ENCODE assay signal across 6 cellular contexts in the genomic region with DNA sequence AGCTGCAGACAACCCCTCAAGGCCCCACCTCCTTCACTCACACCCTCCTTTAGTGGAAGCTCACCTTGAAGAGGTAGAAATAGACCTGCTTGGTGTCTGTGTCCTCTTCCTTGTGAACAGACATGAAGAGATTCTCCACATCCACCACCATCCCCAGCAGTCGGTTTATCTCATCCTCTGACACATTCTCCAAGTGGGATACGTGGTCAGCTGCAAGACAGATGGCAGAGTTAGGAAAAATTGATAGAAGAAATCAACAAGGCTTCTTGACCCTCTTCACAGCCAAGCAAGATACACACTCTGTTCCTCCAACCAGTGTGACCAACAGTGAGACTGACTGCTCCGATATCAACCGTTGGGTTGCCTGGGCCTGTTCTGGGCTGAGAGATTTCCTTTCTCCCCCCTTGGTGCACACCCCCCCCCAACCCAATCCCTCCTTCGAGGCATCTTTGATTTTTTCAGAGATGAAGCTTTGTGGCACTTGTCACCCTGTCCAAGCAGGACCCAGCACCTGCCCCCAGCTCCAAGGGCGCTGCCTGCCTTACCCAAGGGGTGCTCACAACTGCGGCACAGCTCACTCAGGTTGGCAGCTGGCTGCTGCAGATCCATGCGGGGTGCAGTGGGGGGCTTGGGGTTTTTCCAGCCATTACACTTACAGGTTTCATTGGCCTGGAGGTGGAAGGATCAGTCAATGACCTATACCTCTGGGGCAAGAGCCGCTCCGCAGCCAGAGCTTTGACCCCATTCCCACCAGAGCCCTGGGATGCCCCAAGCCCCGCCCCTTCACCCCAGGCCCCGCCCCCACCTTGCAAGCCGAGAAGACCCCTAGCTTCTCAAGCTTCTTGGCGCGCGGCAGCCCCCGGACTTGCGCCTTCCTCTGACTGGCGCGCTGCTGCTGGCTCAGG. TPM values are rescaled to one million over a fixed set of nuclear protein-coding genes. Genes with fewer than 3 reads are reported as not detected.
DNase-seq lines count a peak whose midpoint lies in the region; ATAC-seq and TF ChIP-seq lines count a peak whose summit lies in the region.

No MANE protein-coding gene starts in this region.

- DNase-seq in stimulated activated CD4-positive, alpha-beta T cell treated with anti-CD3 and anti-CD28 coated beads, Interleukin-12 subunit alpha, Interleukin-12 subunit beta, amount 100 ng/mL, for 4 hours, result peak; percentile 45
- no peak for DNase-seq in stimulated activated CD4-positive, alpha-beta T cell treated with anti-CD3 and anti-CD28 coated beads, Interleukin-1b, Interleukin-23, amount 100 ng/mL, for 48 hours
- DNase-seq in coronary artery (ENCODE audit: low spot score) (no peak), psoas muscle (no peak), omental fat pad (ENCODE audit: low spot score) (no peak)

- intact Hi-C loops in psoas muscle (cut with DNase I), result no loop called here

- ATAC-seq in psoas muscle (peak; percentile 7 to 27 (median 16)), omental fat pad (ENCODE audit: low FRiP score) (no peak), GM18873 (IDR thresholded peaks at IDR 0.05; ENCODE audit: low FRiP score, unreplicated experiment) (no peak)

- peaks cover 0 to 45% of the 10 kb centered on the region in 2 donors for H3K36me3 ChIP-seq in psoas muscle (ENCODE audit: insufficient read depth in 1 of 2, low read depth in 1 of 2)

- H3K9me3 ChIP-seq in psoas muscle, result no peaks in the 10 kb centered on the region

- TF ChIP-seq CTCF in coronary artery (IDR thresholded peaks at IDR 0.05) (no peak), psoas muscle (IDR thresholded peaks at IDR 0.05) (no peak), omental fat pad (IDR thresholded peaks at IDR 0.05) (no peak)

- H3K4me3 ChIP-seq in coronary artery (peak overlapping the region; percentile 81), psoas muscle (peak overlapping the region; percentile 82)

- H3K27ac ChIP-seq in coronary artery (peak overlapping the region in 1 of 2 donors; percentile 37), psoas muscle (peak overlapping the region; percentile 79)

- H3K27me3 ChIP-seq in psoas muscle (ENCODE audit: insufficient read depth in 3 of 3, low read length in 2 of 3), result no peaks in the 10 kb centered on the region

- 13 to 27% (median 17%) methylated on average over 15 to 20 of the region's 20 CpGs for WGBS in psoas muscle, 3 donors

- peaks cover 22% of the 10 kb centered on the region for H3K4me1 ChIP-seq in psoas muscle

RNA-seq across cellular contexts. Expression of gene KAT2A, which starts 0.8 kb away (rescaled TPM):
- 10 to 100 TPM; 12.3 to 35.3 (median 20.0) TPM for total RNA-seq in psoas muscle
- polyA plus RNA-seq in psoas muscle, result 10 to 100 TPM; 20.9 to 23.5 (median 21.2) TPM
- total RNA-seq in omental fat pad, result 10 to 100 TPM; 30.2 to 68.7 (median 33.9) TPM

RNA-seq across cellular contexts. Expression of gene HSPB9, which starts 2.2 kb away (rescaled TPM):
- total RNA-seq in psoas muscle (under 1 TPM in 1 of 4 donors, not detected in 3; 0.43 TPM), omental fat pad (under 1 TPM in 1 of 4 donors, not detected in 3; 0.25 TPM)
- under 1 TPM in 2 of 3 donors, not detected in 1; 0.03 to 0.53 TPM for polyA plus RNA-seq in psoas muscle

RNA-seq across cellular contexts. Expression of gene DHX58, which starts 7.9 kb away (rescaled TPM):
- total RNA-seq in psoas muscle (1 to 10 TPM; 2.0 to 4.2 (median 3.1) TPM), omental fat pad (10 to 100 TPM in 2 of 4 donors, 1 to 10 TPM in 2; 7.8 to 21.8 (median 10.2) TPM)
- 1 to 10 TPM; 1.3 to 2.8 (median 2.0) TPM for polyA plus RNA-seq in psoas muscle

RNA-seq across cellular contexts. Expression of gene ZNF385C, which starts 22.1 kb away (rescaled TPM):
- total RNA-seq in psoas muscle (1 to 10 TPM in 3 of 4 donors, under 1 TPM in 1; 0.50 to 9.2 (median 1.1) TPM), omental fat pad (not detected)
- polyA plus RNA-seq in psoas muscle, result under 1 TPM; 0.22 to 0.36 (median 0.32) TPM

RNA-seq across cellular contexts. Expression of gene RAB5C, which starts 34.4 kb away (rescaled TPM):
- total RNA-seq in psoas muscle (10 to 100 TPM; 27.3 to 43.2 (median 38.7) TPM), omental fat pad (100 to 1,000 TPM; 122 to 178 (median 158) TPM)
- 10 to 100 TPM; 41.5 to 70.9 (median 60.0) TPM for polyA plus RNA-seq in psoas muscle

Comparison
In these comparisons a context has a peak if more than half of its experiments do, and no peak if none do; other contexts are left out.
1. ATAC-seq: peak in psoas muscle (4 of 4); none in omental fat pad (single experiment) and GM18873 (single experiment).